8 cellular contexts compared by ENCODE assay signal in genomic region chr5:180831139-180832080, GRCh38. TPM values are rescaled to one million over a fixed set of nuclear protein-coding genes. Genes with fewer than 3 reads are reported as not detected.
DNase-seq lines count a peak whose midpoint lies in the region; ATAC-seq, FAIRE-seq and TF ChIP-seq lines count a peak whose summit lies in the region.

No MANE protein-coding gene starts in this region.

- H3K4me3 Mint-ChIP-seq in HFFc6 (peak overlapping the region; percentile 97), MCF 10A (ENCODE audit: unreplicated experiment) (peak overlapping the region; percentile 93)

- TF ChIP-seq CTCF in HFFc6 (IDR thresholded peaks at IDR 0.05) (peak; percentile 59), NB4 (IDR thresholded peaks at IDR 0.05; ENCODE audit: low read depth, low read length) (no peak), VCaP (conservative IDR thresholded peaks at IDR 0.05) (peak; percentile 17; the same call in 1 of the 2 replicates), MCF 10A (IDR thresholded peaks at IDR 0.05; ENCODE audit: unreplicated experiment) (no peak)

- H3K27ac ChIP-seq in VCaP (peak overlapping the region; percentile 74), small intestine (ENCODE audit: low read depth in 1 of 2, low read length in 1 of 2) (peak overlapping the region; percentile 97 to 99)

- BruUV-seq in MCF 10A (replicated peaks; lab: Mats Ljungman, UMichigan) = TSS peak; percentile 71

- H3K36me3 ChIP-seq in small intestine (ENCODE audit: control insufficient read depth in 2 of 2, insufficient read depth in 2 of 2, low read length in 2 of 2) = peaks cover 0 to 5% of the 10 kb centered on the region in 2 donors

- peaks cover 4 to 7% of the 10 kb centered on the region in 2 donors for H3K4me1 ChIP-seq in small intestine (ENCODE audit: control insufficient read depth in 2 of 2, insufficient read depth in 1 of 2, low read depth in 1 of 2, low read length in 1 of 2)

- peak overlapping the region; percentile 95 for H3K27ac Mint-ChIP-seq in HFFc6
- peak overlapping the region; percentile 96 for H3K27ac Mint-ChIP-seq in MCF 10A (ENCODE audit: low read depth, unreplicated experiment)

- CTCF ChIA-PET in MCF 10A (lab: Yijun Ruan, JAX) = interaction anchor here (0.7 to 1.0 kb wide), 2 partner anchors 18 to 262 kb away, joined by 3 to 4 read pairs; no protein-coding TSS in a partner anchor

- H3K4me3 ChIP-seq in NB4 (ENCODE audit: low read depth, low read length) (peak overlapping the region; percentile 77), iPS-18c (ENCODE audit: insufficient read depth, low read depth, low read length) (peak overlapping the region; percentile 63), small intestine (ENCODE audit: low read depth in 1 of 2, low read length in 2 of 2) (peak overlapping the region; percentile 82 to 98)

- TF ChIP-seq POLR2A in NB4 (IDR thresholded peaks at IDR 0.05; ENCODE audit: extremely low read depth, insufficient read length) = peak; percentile 75

- peak; percentile 49 for DNase-seq in HFFc6
- DNase-seq in NB4 (ENCODE audit: low read depth) = peak; percentile 84
- peak; percentile 70 for DNase-seq in MCF 10A (ENCODE audit: unreplicated experiment)
- peak; percentile 89 for DNase-seq in small intestine
- no peak for DNase-seq in A172 (ENCODE audit: low spot score)

- no peak for FAIRE-seq in small intestine (lab: Jason Lieb, UNC)

- POLR2A ChIA-PET in MCF 10A (lab: Yijun Ruan, JAX) = interaction anchor here (0.7 to 2.9 kb wide), 4 partner anchors 10 to 37 kb away, joined by 3 to 12 read pairs (median 5); partner anchors contain the start of gene ZFP62

- WGBS in small intestine, 3 donors = 2 to 4% (median 4%) methylated on average over 71 to 80 of the region's 80 CpGs

- H3K36me3 Mint-ChIP-seq in HFFc6 (ENCODE audit: low read depth) (peaks cover 37% of the 10 kb centered on the region), MCF 10A (ENCODE audit: insufficient read depth, unreplicated experiment) (peaks cover 21% of the 10 kb centered on the region)

- H3K4me1 Mint-ChIP-seq in HFFc6 (ENCODE audit: low read depth) = peaks cover 29% of the 10 kb centered on the region
- H3K4me1 Mint-ChIP-seq in MCF 10A (ENCODE audit: insufficient read depth, unreplicated experiment) = peaks cover 15% of the 10 kb centered on the region

- H3K9me3 Mint-ChIP-seq in HFFc6 (peaks cover 18% of the 10 kb centered on the region), MCF 10A (ENCODE audit: unreplicated experiment) (peaks cover 14% of the 10 kb centered on the region)

- intact Hi-C loops in MCF 10A (cut with micrococcal nuclease) = loop anchor here (1.0 kb wide), 1 partner anchor 29 kb away; no protein-coding TSS in a partner anchor

- no peaks in the 10 kb centered on the region for H3K27me3 ChIP-seq in small intestine (ENCODE audit: control insufficient read depth in 2 of 2, insufficient read depth in 2 of 2, low read length in 2 of 2)

- peak; percentile 80 for ATAC-seq in GM18498 (IDR thresholded peaks at IDR 0.05; ENCODE audit: unreplicated experiment)

- H3K27me3 Mint-ChIP-seq in HFFc6 (ENCODE audit: insufficient read depth) (peaks cover 6% of the 10 kb centered on the region), MCF 10A (ENCODE audit: insufficient read depth, unreplicated experiment) (no peaks in the 10 kb centered on the region)

- H3K9me3 ChIP-seq in iPS-18c (ENCODE audit: control insufficient read depth, insufficient read depth, low read length) = peaks cover 13% of the 10 kb centered on the region
- no peaks in the 10 kb centered on the region for H3K9me3 ChIP-seq in small intestine (ENCODE audit: control insufficient read depth, low read depth)

RNA-seq across cellular contexts. Expression of gene MGAT1, which starts 28.8 kb away (rescaled TPM):
- total RNA-seq in HFFc6 (2021; fragmentation: NEBNext Ultra II Directional; extraction: Animal tissue kit (Norgen Biotek cat#: 25700)) = 100 to 1,000 TPM; 188 to 220 (median 206) TPM
- total RNA-seq in MCF 10A (2022) = 135 and 150 TPM in 2 replicates
- 100 to 1,000 TPM in 1 of 3 donors, 10 to 100 TPM in 2; 52.3 to 125 (median 65.9) TPM for polyA plus RNA-seq in small intestine
- 65.4 and 80.7 TPM in 2 replicates for total RNA-seq in A172 (2014; rRNA removed; shearing (Covaris generic))

RNA-seq across cellular contexts. Expression of gene ZFP62, which starts 29.7 kb away (rescaled TPM):
- 10 to 100 TPM in 4 of 6 experiments, 1 to 10 TPM in 2; 9.6 to 12.1 (median 10.2) TPM for total RNA-seq in HFFc6 (2021; fragmentation: NEBNext Ultra II Directional; extraction: Animal tissue kit (Norgen Biotek cat#: 25700))
- 31.2 and 36.9 TPM in 2 replicates for total RNA-seq in MCF 10A (2022)
- 10 to 100 TPM in 2 of 3 donors, 1 to 10 TPM in 1; 8.7 to 17.6 (median 14.9) TPM for polyA plus RNA-seq in small intestine
- total RNA-seq in A172 (2014; rRNA removed; shearing (Covaris generic)) = 30.8 and 38.2 TPM in 2 replicates

Comparison
In these comparisons a context has a peak if more than half of its experiments do, and no peak if none do; other contexts are left out.
1. CTCF ChIP-seq: peak in HFFc6 (single experiment) and VCaP (single experiment); none in NB4 (single experiment) and MCF 10A (single experiment).
2. Peak in every context shown above with its lines, with median percentiles within 50 percentile points of each other: H3K4me3 ChIP-seq.